ENCODE assay signal across 13 cellular contexts in the genomic region with DNA sequence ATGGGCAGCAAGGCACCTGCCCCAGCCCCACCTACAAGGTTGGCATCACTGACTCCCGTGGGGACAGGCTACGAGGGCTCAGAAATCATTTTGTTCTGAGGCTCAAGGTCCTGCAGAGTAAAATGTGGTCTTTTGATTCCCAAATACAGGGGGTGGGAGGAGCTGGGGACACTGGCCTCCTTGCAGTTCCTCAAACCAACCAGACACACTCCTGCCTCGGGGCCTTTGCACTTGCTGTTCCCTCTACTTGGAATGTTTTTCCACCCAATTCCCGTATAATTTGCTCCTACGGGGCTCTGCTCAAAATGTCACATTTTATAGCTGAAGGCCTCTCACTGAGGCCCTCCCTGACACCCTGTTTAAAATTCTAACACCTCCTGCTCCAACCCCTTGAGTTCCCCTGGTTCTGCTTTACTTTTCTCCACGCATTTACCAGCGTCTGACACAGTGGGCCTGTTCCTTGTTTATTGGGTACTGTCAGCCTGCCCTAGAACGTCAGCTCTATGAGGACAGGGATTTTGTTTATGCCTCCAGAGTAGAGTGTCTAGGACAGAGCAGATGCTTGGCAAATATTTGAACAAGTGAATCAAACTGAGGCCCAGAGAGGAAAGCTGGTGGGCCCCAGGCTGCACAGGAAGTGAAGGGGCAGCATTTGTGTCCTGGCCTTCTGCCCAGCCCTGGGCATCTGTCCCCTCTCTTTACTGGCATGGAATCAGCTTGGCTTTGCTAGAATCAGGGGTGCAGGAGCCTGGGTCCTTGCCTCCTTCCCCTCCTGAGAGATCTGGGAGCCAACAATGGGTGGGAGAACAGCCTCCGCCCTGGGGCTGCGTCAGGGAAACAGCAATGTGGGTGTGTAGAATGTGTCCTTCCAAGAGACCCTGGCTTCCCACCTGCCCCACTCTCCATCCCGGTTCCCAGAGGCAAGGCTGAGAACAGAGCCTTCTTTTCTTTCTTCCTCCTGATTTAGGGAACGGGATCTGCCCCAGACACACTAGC.
"Had no signal": no experiment of that assay in that cellular context is flagged by ENCODE, and none has a peak within 500 bp of the region (broad histone marks: within the 10 kb centered on the region; RNA-seq: fewer than 3 reads in every experiment).

No MANE protein-coding gene starts in this region.

- H3K4me3 ChIP-seq: gastroesophageal sphincter, hepatocyte, skin epidermis, thyroid gland, uterus had no signal

- ATAC-seq: gastroesophageal sphincter had no signal

- H3K4me1 ChIP-seq: gastroesophageal sphincter, uterus had no signal

- H3K27me3 Mint-ChIP-seq: activated CD4-positive, alpha-beta memory T cell treated with anti-CD3 and anti-CD28 coated beads, Interleukin-2, amount 10 ng/mL, durations not matched to agents 7 days and 5 days had no signal

- DNase-seq: activated CD4-positive, alpha-beta memory T cell treated with anti-CD3 and anti-CD28 coated beads, Interleukin-2, amount 10 ng/mL, durations not matched to agents 7 days and 5 days; aorta; effector CD4-positive, alpha-beta T cell; kidney glomerular epithelial cell; stimulated activated CD4-positive, alpha-beta T cell treated with anti-CD3 and anti-CD28 coated beads, Interleukin-4, amount 100 ng/mL, for 4 hours; thyroid gland; uterus had no signal

- H3K9me3 Mint-ChIP-seq: activated CD4-positive, alpha-beta memory T cell treated with anti-CD3 and anti-CD28 coated beads, Interleukin-2, amount 10 ng/mL, durations not matched to agents 7 days and 5 days; activated naive CD4-positive, alpha-beta T cell treated with anti-CD3 and anti-CD28 coated beads, Interleukin-2, amount 50 U/mL, for 72 hours; mesothelial cell of epicardium had no signal

- H3K4me1 Mint-ChIP-seq: activated CD4-positive, alpha-beta memory T cell treated with anti-CD3 and anti-CD28 coated beads, Interleukin-2, amount 10 ng/mL, durations not matched to agents 7 days and 5 days had no signal

- H3K36me3 Mint-ChIP-seq: activated naive CD4-positive, alpha-beta T cell treated with anti-CD3 and anti-CD28 coated beads, Interleukin-2, amount 50 U/mL, for 72 hours; mesothelial cell of epicardium had no signal

- H3K9me3 ChIP-seq: gastroesophageal sphincter, neutrophil, thyroid gland, uterus had no signal

- H3K27me3 ChIP-seq: gastroesophageal sphincter, hepatocyte, thyroid gland, uterus had no signal

- H3K36me3 ChIP-seq: gastroesophageal sphincter, neutrophil, thyroid gland, uterus had no signal

- H3K27ac Mint-ChIP-seq: activated CD4-positive, alpha-beta memory T cell treated with anti-CD3 and anti-CD28 coated beads, Interleukin-2, amount 10 ng/mL, durations not matched to agents 7 days and 5 days; mesothelial cell of epicardium had no signal

- H3K4me3 Mint-ChIP-seq: activated CD4-positive, alpha-beta memory T cell treated with anti-CD3 and anti-CD28 coated beads, Interleukin-2, amount 10 ng/mL, durations not matched to agents 7 days and 5 days; mesothelial cell of epicardium had no signal

- H3K27ac ChIP-seq: gastroesophageal sphincter, hepatocyte, neutrophil, skin epidermis, thyroid gland, uterus had no signal
